8 cellular contexts compared by ENCODE assay signal in the genomic region with DNA sequence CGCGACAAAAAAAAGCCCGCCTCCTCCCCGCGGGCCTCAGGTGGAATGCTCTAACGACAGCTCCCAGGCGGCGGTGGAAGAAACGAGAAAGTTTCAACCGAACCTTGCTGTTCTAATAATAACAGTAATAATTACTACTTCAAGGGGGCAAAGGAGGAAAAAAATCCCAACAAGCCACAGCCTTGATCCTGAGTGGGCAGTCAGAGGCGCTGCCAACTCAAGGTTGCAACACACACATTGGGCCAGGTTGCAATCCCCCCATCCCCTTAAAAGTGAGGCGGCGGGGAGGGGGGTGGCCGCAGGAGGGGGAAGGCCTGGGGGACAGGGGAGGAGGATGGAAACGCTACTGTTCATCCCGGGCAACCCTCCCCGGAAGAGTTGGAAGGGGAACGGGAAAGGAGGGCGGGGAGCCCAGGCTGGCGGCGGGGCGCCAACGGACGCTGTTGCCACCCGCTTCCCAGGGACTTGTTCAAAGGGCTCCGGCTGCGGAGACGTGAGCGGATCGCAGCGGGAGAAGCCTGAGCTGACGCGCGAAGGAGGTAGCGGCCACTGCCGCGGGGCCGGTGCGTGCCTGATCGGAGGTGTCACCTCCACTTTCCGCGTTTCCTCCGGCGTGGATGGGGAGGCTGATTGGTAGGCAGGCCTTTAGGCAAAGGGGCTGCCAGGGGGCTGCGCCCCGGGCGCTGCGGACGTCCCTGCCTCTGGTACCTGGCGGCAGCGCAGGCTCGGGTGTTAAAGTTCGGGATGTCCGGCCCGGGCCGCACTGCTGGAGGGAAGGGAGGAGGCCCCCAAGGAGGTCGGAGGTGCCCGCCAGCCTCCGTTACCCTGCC. TPM values are rescaled to one million over a fixed set of nuclear protein-coding genes. Genes with fewer than 3 reads are reported as not detected.
A peak's percentile ranks its signal among the peaks of the same experiment; 100 is the strongest.
DNase-seq lines count a peak whose midpoint lies in the region; ATAC-seq, FAIRE-seq and TF ChIP-seq lines count a peak whose summit lies in the region.

No MANE protein-coding gene starts in this region.

- H3K27me3 Mint-ChIP-seq in central memory CD8-positive, alpha-beta T cell = no peaks in the 10 kb centered on the region

- H3K27ac Mint-ChIP-seq in central memory CD8-positive, alpha-beta T cell (ENCODE audit: low read depth) = peak overlapping the region; percentile 97

- intact Hi-C loops in kidney (cut with DNase I) = no loop called here

- peaks cover 37% of the 10 kb centered on the region for H3K4me1 Mint-ChIP-seq in central memory CD8-positive, alpha-beta T cell

- peak overlapping the region; percentile 97 for H3K4me3 Mint-ChIP-seq in central memory CD8-positive, alpha-beta T cell

- ATAC-seq in central memory CD8-positive, alpha-beta T cell (replicated peaks; ENCODE audit: extremely low read depth, poor library complexity, severe bottlenecking) = no peak
- no peak for ATAC-seq in GM18517 (IDR thresholded peaks at IDR 0.05; ENCODE audit: unreplicated experiment)

- no peaks in the 10 kb centered on the region for H3K9me3 ChIP-seq in kidney (ENCODE audit: control insufficient read depth in 1 of 2, low read length in 2 of 2)

- DNase-seq in SKM-1 treated with dmso at 0.1 percent for 144 hours (lab: John Stamatoyannopoulos, UW; ENCODE audit: unreplicated experiment) (peak; percentile 61), SKM-1 (lab: John Stamatoyannopoulos, UW; ENCODE audit: unreplicated experiment) (no peak), M059J (ENCODE audit: low read depth) (peak; percentile 70), kidney (peak; percentile 89)
- DNase-seq in central memory CD8-positive, alpha-beta T cell (ENCODE audit: low spot score in 2 of 2) = peak; percentile 37
- peak; percentile 44 for DNase-seq in stimulated activated CD4-positive, alpha-beta T cell treated with anti-CD3 and anti-CD28 coated beads, Interleukin-12 subunit alpha, Interleukin-12 subunit beta, amount 100 ng/mL, for 4 hours

- H3K9me3 Mint-ChIP-seq in central memory CD8-positive, alpha-beta T cell = no peaks in the 10 kb centered on the region

- H3K27ac ChIP-seq in kidney (ENCODE audit: low read depth in 2 of 2, low read length in 2 of 2) = peak overlapping the region; percentile 96 to 97

- H3K4me1 ChIP-seq in kidney (ENCODE audit: control insufficient read depth in 1 of 2, insufficient read depth in 1 of 2, low read depth in 1 of 2, low read length in 2 of 2) = peaks cover 14 to 15% of the 10 kb centered on the region in 2 donors

- no peak for FAIRE-seq in kidney (lab: Jason Lieb, UNC)

- H3K9ac ChIP-seq in kidney (ENCODE audit: low read length in 2 of 2) = peak overlapping the region; percentile 89 to 97

- peaks cover 32% of the 10 kb centered on the region for H3K36me3 Mint-ChIP-seq in central memory CD8-positive, alpha-beta T cell (ENCODE audit: insufficient read depth)

- no peaks in the 10 kb centered on the region for H3K36me3 ChIP-seq in kidney (ENCODE audit: control insufficient read depth in 1 of 2, insufficient read depth in 2 of 2, low read length in 2 of 2)

- peak overlapping the region; percentile 86 for H3K4me3 ChIP-seq in WI38 (ENCODE audit: low read depth, low read length)
- H3K4me3 ChIP-seq in kidney (ENCODE audit: low read length in 2 of 2) = peak overlapping the region; percentile 71 to 89

- TF ChIP-seq CTCF in WI38 (IDR thresholded peaks at IDR 0.05; ENCODE audit: low read depth, low read length) (no peak), kidney (IDR thresholded peaks at IDR 0.05; ENCODE audit: borderline replicate concordance, extremely low read depth, insufficient read depth) (no peak)

RNA-seq across cellular contexts. Expression of a gene that starts 0.6 kb away (rescaled TPM):
- total RNA-seq in M059J (2014; rRNA removed; shearing (Covaris generic)) = 62.0 and 75.0 TPM in 2 replicates
- 189 TPM for total RNA-seq in kidney
- polyA plus RNA-seq in kidney (ENCODE audit: insufficient read depth, low read depth, low replicate concordance) = 54.3 TPM
